Comparison of ENCODE assay signal across 15 cellular contexts in the genomic region with DNA sequence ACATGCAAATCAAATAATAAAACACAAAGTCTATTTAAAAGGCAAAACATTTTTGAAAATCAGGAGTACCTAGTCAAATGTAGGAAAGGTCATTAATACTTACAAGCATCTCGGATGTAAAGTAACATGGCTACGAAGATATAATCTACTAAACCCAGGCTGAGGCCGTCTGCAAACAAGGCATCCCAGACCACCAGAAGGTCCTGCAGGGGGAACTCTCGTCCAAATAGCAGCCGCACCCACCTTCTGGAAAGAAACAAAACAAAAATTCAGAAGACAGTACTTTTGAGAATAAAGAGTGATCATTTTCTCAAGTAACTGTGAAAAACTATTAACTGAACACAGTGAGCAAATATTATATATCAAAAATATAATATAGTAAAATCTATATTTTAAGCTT.
"Had no signal": no experiment of that assay in that cellular context is flagged by ENCODE, and none has a peak within 500 bp of the region (broad histone marks: within the 10 kb centered on the region; RNA-seq: fewer than 3 reads in every experiment).

No MANE protein-coding gene starts in this region.

- H3K36me3 ChIP-seq: esophagus squamous epithelium, ovary, right atrium auricular region, upper lobe of left lung, uterus had no signal

- H3K27me3 Mint-ChIP-seq: naive thymus-derived CD8-positive, alpha-beta T cell had no signal

- H3K4me3 Mint-ChIP-seq: naive thymus-derived CD8-positive, alpha-beta T cell had no signal

- H3K4me3 ChIP-seq: esophagus squamous epithelium, gastroesophageal sphincter, mucosa of descending colon, ovary, right atrium auricular region, sigmoid colon, skin epidermis, upper lobe of left lung, uterus had no signal

- H3K9me3 Mint-ChIP-seq: naive thymus-derived CD8-positive, alpha-beta T cell had no signal

- H3K27me3 ChIP-seq: esophagus squamous epithelium, gastroesophageal sphincter, ovary, right atrium auricular region, sigmoid colon, upper lobe of left lung, uterus had no signal

- H3K27ac ChIP-seq: esophagus squamous epithelium, gastroesophageal sphincter, ovary, right atrium auricular region, sigmoid colon, skin epidermis, upper lobe of left lung, uterus had no signal

- ATAC-seq: gastroesophageal sphincter; mucosa of descending colon; naive thymus-derived CD8-positive, alpha-beta T cell had no signal

- DNase-seq: effector memory CD4-positive, alpha-beta T cell; esophagus squamous epithelium; foreskin fibroblast; islet precursor cell; mammary epithelial cell; mucosa of descending colon; naive thymus-derived CD8-positive, alpha-beta T cell; ovary; sigmoid colon; stimulated activated naive CD4-positive, alpha-beta T cell treated with Interleukin-2 at 50 U/mL for 16 hours; upper lobe of left lung; uterus had no signal

- H3K4me1 ChIP-seq: esophagus squamous epithelium, upper lobe of left lung, uterus had no signal

- H3K27ac Mint-ChIP-seq: naive thymus-derived CD8-positive, alpha-beta T cell had no signal

- H3K9me3 ChIP-seq: esophagus squamous epithelium, gastroesophageal sphincter, mucosa of descending colon, ovary, right atrium auricular region, sigmoid colon, upper lobe of left lung, uterus had no signal
